1 cellular context compared by ENCODE assay signal in the genomic region with DNA sequence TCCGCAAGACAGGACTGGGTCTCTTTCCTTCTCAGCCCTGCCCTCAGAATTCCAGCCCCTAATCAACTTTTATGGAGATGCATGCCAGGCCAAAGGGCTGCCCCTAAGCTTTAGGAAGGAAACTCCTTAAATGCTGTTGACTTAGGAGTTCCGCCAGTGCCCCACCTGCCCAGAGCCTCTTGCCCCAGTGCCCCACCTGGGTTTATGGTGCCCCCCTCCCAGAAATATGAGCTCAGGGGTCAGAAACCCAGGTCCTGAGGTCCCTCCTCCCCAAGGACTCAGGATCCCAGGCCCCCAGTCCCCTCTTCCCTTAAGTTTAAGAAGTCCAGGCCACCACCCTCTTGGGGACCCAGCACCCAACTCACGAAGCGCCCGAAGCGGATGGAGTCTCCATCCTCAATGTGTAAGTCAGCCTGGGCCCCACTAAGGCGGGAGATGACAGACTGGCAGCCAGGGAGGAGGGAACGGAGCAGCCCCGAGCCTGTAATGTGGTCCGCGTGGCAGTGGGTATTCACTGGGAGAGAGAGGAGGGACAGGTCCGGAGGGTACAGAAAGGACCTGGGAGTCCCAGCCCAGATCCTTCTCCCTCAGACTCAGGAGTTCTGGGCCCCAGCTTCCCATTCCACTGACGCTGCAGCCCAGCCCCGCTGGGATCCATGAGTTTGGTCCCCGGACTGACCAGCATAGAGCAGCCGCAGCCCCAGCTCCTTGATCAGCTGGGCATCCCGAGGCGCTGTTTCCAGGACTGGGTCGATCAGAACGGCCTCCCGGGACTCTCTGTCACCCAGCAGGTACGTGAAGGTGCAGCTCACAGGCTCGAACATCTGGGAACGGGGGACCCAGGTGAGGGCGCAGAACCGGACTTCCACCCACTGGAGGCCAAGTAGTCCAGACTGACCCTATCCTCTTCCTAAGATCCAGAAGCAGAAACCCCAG.
TF ChIP-seq lines count a peak whose summit lies in the region.

No MANE protein-coding gene starts in this region.

TF ChIP-seq in GM23338, 12 proteins besides CTCF, POLR2A, EP300 and RAD21:
- TF ChIP-seq, protein P1, sequence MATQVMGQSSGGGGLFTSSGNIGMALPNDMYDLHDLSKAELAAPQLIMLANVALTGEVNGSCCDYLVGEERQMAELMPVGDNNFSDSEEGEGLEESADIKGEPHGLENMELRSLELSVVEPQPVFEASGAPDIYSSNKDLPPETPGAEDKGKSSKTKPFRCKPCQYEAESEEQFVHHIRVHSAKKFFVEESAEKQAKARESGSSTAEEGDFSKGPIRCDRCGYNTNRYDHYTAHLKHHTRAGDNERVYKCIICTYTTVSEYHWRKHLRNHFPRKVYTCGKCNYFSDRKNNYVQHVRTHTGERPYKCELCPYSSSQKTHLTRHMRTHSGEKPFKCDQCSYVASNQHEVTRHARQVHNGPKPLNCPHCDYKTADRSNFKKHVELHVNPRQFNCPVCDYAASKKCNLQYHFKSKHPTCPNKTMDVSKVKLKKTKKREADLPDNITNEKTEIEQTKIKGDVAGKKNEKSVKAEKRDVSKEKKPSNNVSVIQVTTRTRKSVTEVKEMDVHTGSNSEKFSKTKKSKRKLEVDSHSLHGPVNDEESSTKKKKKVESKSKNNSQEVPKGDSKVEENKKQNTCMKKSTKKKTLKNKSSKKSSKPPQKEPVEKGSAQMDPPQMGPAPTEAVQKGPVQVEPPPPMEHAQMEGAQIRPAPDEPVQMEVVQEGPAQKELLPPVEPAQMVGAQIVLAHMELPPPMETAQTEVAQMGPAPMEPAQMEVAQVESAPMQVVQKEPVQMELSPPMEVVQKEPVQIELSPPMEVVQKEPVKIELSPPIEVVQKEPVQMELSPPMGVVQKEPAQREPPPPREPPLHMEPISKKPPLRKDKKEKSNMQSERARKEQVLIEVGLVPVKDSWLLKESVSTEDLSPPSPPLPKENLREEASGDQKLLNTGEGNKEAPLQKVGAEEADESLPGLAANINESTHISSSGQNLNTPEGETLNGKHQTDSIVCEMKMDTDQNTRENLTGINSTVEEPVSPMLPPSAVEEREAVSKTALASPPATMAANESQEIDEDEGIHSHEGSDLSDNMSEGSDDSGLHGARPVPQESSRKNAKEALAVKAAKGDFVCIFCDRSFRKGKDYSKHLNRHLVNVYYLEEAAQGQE (IDR thresholded peaks at IDR 0.05; ENCODE audit: unreplicated experiment) = no peak
- no peak for TF ChIP-seq EZH2phosphoT487 (IDR thresholded peaks at IDR 0.05; ENCODE audit: unreplicated experiment)
- TF ChIP-seq NANOG (IDR thresholded peaks at IDR 0.05; ENCODE audit: borderline replicate concordance) = no peak
TF ChIP-seq in GM23338: peak in this region for 0.
